In genomic region chr6:148867851-148868250, GRCh38 we compare ENCODE assay signal across 11 cellular contexts.
DNase-seq lines count a peak whose midpoint lies in the region; ATAC-seq and TF ChIP-seq lines count a peak whose summit lies in the region.
"Had no signal": no experiment of that assay in that cellular context is flagged by ENCODE, and none has a peak within 500 bp of the region (broad histone marks: within the 10 kb centered on the region; RNA-seq: fewer than 3 reads in every experiment).

No MANE protein-coding gene starts in this region.

- CTCF ChIA-PET in activated CD8-positive, alpha-beta T cell treated with anti-CD3 and anti-CD28 coated beads for 36 hours (lab: Charles Lee), result no interaction called here
- CTCF ChIA-PET in activated CD8-positive, alpha-beta T cell treated with anti-CD3 and anti-CD28 coated beads, Interleukin-2, amount 10 ng/mL, durations not matched to agents 7 days and 5 days (lab: Charles Lee), result interaction anchor here (0.5 kb wide), 1 partner anchor 24 kb away, joined by 3 read pairs; no protein-coding TSS in a partner anchor
- CTCF ChIA-PET in mammary epithelial cell (lab: Charles Lee; ENCODE audit: low non-redundant PET), result no interaction called here

- H3K36me3 ChIP-seq in mammary epithelial cell (ENCODE audit: insufficient read depth, low read length) (no peaks in the 10 kb centered on the region), smooth muscle cell (ENCODE audit: low read depth) (no peaks in the 10 kb centered on the region)
- H3K36me3 ChIP-seq: neutrophil, thyroid gland had no signal

- intact Hi-C loops in activated CD8-positive, alpha-beta T cell treated with anti-CD3 and anti-CD28 coated beads for 36 hours (cut with micrococcal nuclease), result no loop called here
- intact Hi-C loops in mammary epithelial cell (cut with micrococcal nuclease), result loop anchor here (2.0 kb wide), 1 partner anchor 13 kb away; no protein-coding TSS in a partner anchor
- intact Hi-C loops in cardiac septum (cut with DNase I), result no loop called here

- H3K27me3 ChIP-seq in mammary epithelial cell (ENCODE audit: insufficient read depth, low read length) (no peaks in the 10 kb centered on the region), smooth muscle cell (ENCODE audit: low read depth) (no peaks in the 10 kb centered on the region)
- H3K27me3 ChIP-seq: neutrophil, thyroid gland had no signal

- peak; percentile 81 for ATAC-seq in activated CD8-positive, alpha-beta T cell treated with anti-CD3 and anti-CD28 coated beads for 36 hours
- no peak for ATAC-seq in activated CD8-positive, alpha-beta T cell treated with anti-CD3 and anti-CD28 coated beads, Interleukin-2, amount 10 ng/mL, durations not matched to agents 7 days and 5 days
- ATAC-seq in GM21786 (IDR thresholded peaks at IDR 0.05; ENCODE audit: unreplicated experiment) (no peak), GM18520 (IDR thresholded peaks at IDR 0.05; ENCODE audit: unreplicated experiment) (no peak)

- peaks cover 18% of the 10 kb centered on the region for H3K4me1 Mint-ChIP-seq in activated CD8-positive, alpha-beta T cell treated with anti-CD3 and anti-CD28 coated beads for 36 hours (ENCODE audit: low read depth)
- no peaks in the 10 kb centered on the region for H3K4me1 Mint-ChIP-seq in activated CD8-positive, alpha-beta T cell treated with anti-CD3 and anti-CD28 coated beads, Interleukin-2, amount 10 ng/mL, durations not matched to agents 7 days and 5 days (ENCODE audit: low read depth)

- peaks cover 42% of the 10 kb centered on the region for H3K4me1 ChIP-seq in mammary epithelial cell (ENCODE audit: insufficient read depth, low read length)
- peaks cover 21% of the 10 kb centered on the region for H3K4me1 ChIP-seq in smooth muscle cell (ENCODE audit: low read depth)

- POLR2A ChIA-PET in activated CD8-positive, alpha-beta T cell treated with anti-CD3 and anti-CD28 coated beads for 36 hours (lab: Charles Lee), result no interaction called here
- POLR2A ChIA-PET in activated CD8-positive, alpha-beta T cell treated with anti-CD3 and anti-CD28 coated beads, Interleukin-2, amount 10 ng/mL, durations not matched to agents 7 days and 5 days (lab: Charles Lee), result no interaction called here

- peaks cover 10% of the 10 kb centered on the region for H3F3A ChIP-seq in smooth muscle cell (ENCODE audit: low read depth)

- H3K79me2 ChIP-seq in mammary epithelial cell (ENCODE audit: insufficient read depth, low read length) (peaks cover 4% of the 10 kb centered on the region), smooth muscle cell (ENCODE audit: low read depth) (peaks cover 64% of the 10 kb centered on the region)

- H3K27ac ChIP-seq in mammary epithelial cell (ENCODE audit: insufficient read depth, low read depth, low read length), result no peak overlapping the region
- peak overlapping the region; percentile 85 for H3K27ac ChIP-seq in smooth muscle cell (ENCODE audit: low read depth)
- H3K27ac ChIP-seq: neutrophil, thyroid gland had no signal

- H2AFZ ChIP-seq in mammary epithelial cell (ENCODE audit: low read depth, low read length) (no peak overlapping the region), smooth muscle cell (ENCODE audit: low read depth) (no peak overlapping the region)

- no peak overlapping the region for H3K4me2 ChIP-seq in mammary epithelial cell (ENCODE audit: insufficient read depth, low read depth, low read length)
- H3K4me2 ChIP-seq in smooth muscle cell, result peak overlapping the region; percentile 72

- H3K9ac ChIP-seq in mammary epithelial cell (ENCODE audit: insufficient read depth, low read length), result no peak overlapping the region
- no peak overlapping the region for H3K9ac ChIP-seq in smooth muscle cell (ENCODE audit: low read depth)

- H3K27ac Mint-ChIP-seq in activated CD8-positive, alpha-beta T cell treated with anti-CD3 and anti-CD28 coated beads for 36 hours, result peak overlapping the region; percentile 61
- H3K27ac Mint-ChIP-seq in activated CD8-positive, alpha-beta T cell treated with anti-CD3 and anti-CD28 coated beads, Interleukin-2, amount 10 ng/mL, durations not matched to agents 7 days and 5 days, result no peak overlapping the region

- no peak overlapping the region for H3K4me3 ChIP-seq in mammary epithelial cell (replicated peaks in 1 of 3; ENCODE audit: insufficient read depth in 1 of 3, low read depth in 2 of 3, low read length in 3 of 3)
- H3K4me3 ChIP-seq in smooth muscle cell, result no peak overlapping the region
- H3K4me3 ChIP-seq: thyroid gland had no signal

- no peaks in the 10 kb centered on the region for H3K36me3 Mint-ChIP-seq in activated CD8-positive, alpha-beta T cell treated with anti-CD3 and anti-CD28 coated beads for 36 hours (ENCODE audit: low read depth)
- H3K36me3 Mint-ChIP-seq in activated CD8-positive, alpha-beta T cell treated with anti-CD3 and anti-CD28 coated beads, Interleukin-2, amount 10 ng/mL, durations not matched to agents 7 days and 5 days (ENCODE audit: low read depth), result no peaks in the 10 kb centered on the region

- H3K27me3 Mint-ChIP-seq in activated CD8-positive, alpha-beta T cell treated with anti-CD3 and anti-CD28 coated beads for 36 hours, result no peaks in the 10 kb centered on the region
- peaks cover 2% of the 10 kb centered on the region for H3K27me3 Mint-ChIP-seq in activated CD8-positive, alpha-beta T cell treated with anti-CD3 and anti-CD28 coated beads, Interleukin-2, amount 10 ng/mL, durations not matched to agents 7 days and 5 days (ENCODE audit: low read depth)

- in situ Hi-C loops in mammary epithelial cell (cut with MboI; ENCODE audit: low sequenced_read_pairs in 2 of 2), result no loop called here

- H3K4me3 Mint-ChIP-seq in activated CD8-positive, alpha-beta T cell treated with anti-CD3 and anti-CD28 coated beads for 36 hours, result peak overlapping the region; percentile 10
- no peak overlapping the region for H3K4me3 Mint-ChIP-seq in activated CD8-positive, alpha-beta T cell treated with anti-CD3 and anti-CD28 coated beads, Interleukin-2, amount 10 ng/mL, durations not matched to agents 7 days and 5 days

- H4K20me1 ChIP-seq in mammary epithelial cell (ENCODE audit: insufficient read depth, low read length) (no peaks in the 10 kb centered on the region), smooth muscle cell (ENCODE audit: low read depth) (peaks cover 3% of the 10 kb centered on the region)

- dilution Hi-C loops in mammary epithelial cell (cut with HindIII; ENCODE audit: low sequenced_read_pairs), result no loop called here

- H3K9me3 ChIP-seq in mammary epithelial cell (replicated peaks; ENCODE audit: insufficient read depth, low read length), result no peaks in the 10 kb centered on the region
- H3K9me3 ChIP-seq in smooth muscle cell (replicated peaks; ENCODE audit: low read depth), result no peaks in the 10 kb centered on the region
- H3K9me3 ChIP-seq: neutrophil, thyroid gland had no signal

- BruUV-seq in mammary epithelial cell (replicated peaks; lab: Mats Ljungman, UMichigan), result no TSS peak

- no peaks in the 10 kb centered on the region for H3K9me3 Mint-ChIP-seq in activated CD8-positive, alpha-beta T cell treated with anti-CD3 and anti-CD28 coated beads for 36 hours
- H3K9me3 Mint-ChIP-seq in activated CD8-positive, alpha-beta T cell treated with anti-CD3 and anti-CD28 coated beads, Interleukin-2, amount 10 ng/mL, durations not matched to agents 7 days and 5 days (ENCODE audit: insufficient read depth), result no peaks in the 10 kb centered on the region

- DNase-seq in activated CD8-positive, alpha-beta T cell treated with anti-CD3 and anti-CD28 coated beads for 36 hours, result peak; percentile 30
- no peak for DNase-seq in activated CD8-positive, alpha-beta T cell treated with anti-CD3 and anti-CD28 coated beads, Interleukin-2, amount 10 ng/mL, durations not matched to agents 7 days and 5 days
- peak; percentile 62 for DNase-seq in HT1080 (ENCODE audit: low read depth)
- DNase-seq in mammary epithelial cell, result peak; percentile 32
- DNase-seq in smooth muscle cell (lab: John Stamatoyannopoulos, UW; ENCODE audit: unreplicated experiment), result no peak
- no peak for DNase-seq in cardiac septum (ENCODE audit: low spot score)
- DNase-seq: NCI-H2081, thyroid gland had no signal

- TF ChIP-seq CTCF in activated CD8-positive, alpha-beta T cell treated with anti-CD3 and anti-CD28 coated beads for 36 hours (IDR thresholded peaks at IDR 0.05), result no peak
- TF ChIP-seq CTCF in mammary epithelial cell (conservative IDR thresholded peaks at IDR 0.05 in 1 of 2, IDR thresholded peaks at IDR 0.05 in 1 of 2; ENCODE audit: extremely low read depth in 1 of 2, insufficient read depth in 1 of 2, low read depth in 1 of 2, low read length in 2 of 2) (no peak), smooth muscle cell (IDR thresholded peaks at IDR 0.05; ENCODE audit: borderline replicate concordance, insufficient read depth, poor library complexity, severe bottlenecking) (no peak)

Comparison
In these comparisons a context has a peak if more than half of its experiments do, and no peak if none do; other contexts are left out.
1. DNase-seq: peak in activated CD8-positive, alpha-beta T cell treated with anti-CD3 and anti-CD28 coated beads for 36 hours (single experiment), HT1080 (single experiment) and mammary epithelial cell (single experiment); none in activated CD8-positive, alpha-beta T cell treated with anti-CD3 and anti-CD28 coated beads, Interleukin-2, amount 10 ng/mL, durations not matched to agents 7 days and 5 days (single experiment), smooth muscle cell (single experiment) and cardiac septum (single experiment).